Comparison of ENCODE assay signal across 1 cellular context in genomic region chr6:139030211-139030530, GRCh38.
TF ChIP-seq lines count a peak whose summit lies in the region.

No MANE protein-coding gene starts in this region.

TF ChIP-seq in GM12878, 131 proteins besides CTCF, POLR2A, EP300 and RAD21 (continued from another document):
- TF ChIP-seq MTA3 (IDR thresholded peaks at IDR 0.05; ENCODE audit: borderline replicate concordance, low read length) = 0 out of 2 replicates have a peak, but pooled peaks have one; percentile 64
- 0 out of 2 replicates have a peak, but pooled peaks have one; percentile 6 for TF ChIP-seq NFIC (IDR thresholded peaks at IDR 0.05; ENCODE audit: low read depth, low read length)
- no peak for TF ChIP-seq JUNB (IDR thresholded peaks at IDR 0.05)
- no peak for TF ChIP-seq NR2F1 (conservative IDR thresholded peaks at IDR 0.05)
